29 cellular contexts compared by ENCODE assay signal in genomic region chr2:67996772-67997527, GRCh38.
DNase-seq lines count a peak whose midpoint lies in the region; ATAC-seq, FAIRE-seq and TF ChIP-seq lines count a peak whose summit lies in the region.
"Had no signal": no experiment of that assay in that cellular context is flagged by ENCODE, and none has a peak within 500 bp of the region (broad histone marks: within the 10 kb centered on the region; RNA-seq: fewer than 3 reads in every experiment).

No MANE protein-coding gene starts in this region.

- H3K4me2 ChIP-seq in osteoblast (ENCODE audit: insufficient read depth, low read length), result peak overlapping the region; percentile 58

- FAIRE-seq in D721Med (lab: Jason Lieb, UNC), result no peak
- FAIRE-seq: HTR-8/SVneo had no signal

- TF ChIP-seq CTCF in RWPE2 (IDR thresholded peaks at IDR 0.05; ENCODE audit: poor library complexity, severe bottlenecking), result no peak
- TF ChIP-seq CTCF in osteoblast (IDR thresholded peaks at IDR 0.05; ENCODE audit: extremely low read depth, low read depth, low read length), result no peak
- no peak for TF ChIP-seq CTCF in D721Med (IDR thresholded peaks at IDR 0.05; ENCODE audit: insufficient read depth, missing control alignments)

- peak overlapping the region; percentile 56 for H2AFZ ChIP-seq in osteoblast (ENCODE audit: low read length)

- H3K9me3 ChIP-seq in RWPE2 (ENCODE audit: severe bottlenecking), result no peaks in the 10 kb centered on the region
- no peaks in the 10 kb centered on the region for H3K9me3 ChIP-seq in osteoblast (ENCODE audit: low read depth, low read length)
- no peaks in the 10 kb centered on the region for H3K9me3 ChIP-seq in SJCRH30 (replicated peaks)
- H3K9me3 ChIP-seq: adrenal gland, right lobe of liver, thoracic aorta had no signal

- H3K4me1 ChIP-seq in RWPE2 (ENCODE audit: insufficient read depth, poor library complexity, severe bottlenecking) (peaks cover 22% of the 10 kb centered on the region), osteoblast (ENCODE audit: insufficient read depth, low read length) (peaks cover 27% of the 10 kb centered on the region), SJCRH30 (no peaks in the 10 kb centered on the region)
- H3K4me1 ChIP-seq: adrenal gland, Caco-2, right lobe of liver had no signal

- ATAC-seq in RWPE2 (ENCODE audit: low read depth), result peak; percentile 67
- ATAC-seq: activated CD4-positive, alpha-beta T cell treated with anti-CD3 and anti-CD28 coated beads for 36 hours; activated CD8-positive, alpha-beta T cell treated with anti-CD3 and anti-CD28 coated beads for 36 hours; left ventricle myocardium superior; right lobe of liver; stimulated activated naive CD8-positive, alpha-beta T cell treated with anti-CD3 and anti-CD28 coated beads, Interleukin-15, amount 100 ng/mL, for 72 hours had no signal

- no peaks in the 10 kb centered on the region for H3K36me3 ChIP-seq in RWPE2 (ENCODE audit: low read depth)
- H3K36me3 ChIP-seq in osteoblast (ENCODE audit: insufficient read depth, low read length), result no peaks in the 10 kb centered on the region
- no peaks in the 10 kb centered on the region for H3K36me3 ChIP-seq in SJCRH30
- H3K36me3 ChIP-seq: adrenal gland, right lobe of liver, thoracic aorta had no signal

- DNase-seq in DMS 273 (lab: John Stamatoyannopoulos, UW; ENCODE audit: unreplicated experiment) (peak; percentile 4), DMS 273 treated with DMSO at 0.1 percent for 48 hours (lab: John Stamatoyannopoulos, UW) (no peak), RWPE2 (ENCODE audit: low spot score) (no peak), dermis blood vessel endothelial cell (peak; percentile 27), osteoblast (ENCODE audit: insufficient read length, low spot score, missing footprints) (no peak), H4 (ENCODE audit: low spot score) (no peak), D721Med (ENCODE audit: insufficient read length, low spot score) (no peak), SJCRH30 (no peak)
- DNase-seq: activated CD4-positive, alpha-beta T cell treated with anti-CD3 and anti-CD28 coated beads for 36 hours; activated CD8-positive, alpha-beta memory T cell treated with anti-CD3 and anti-CD28 coated beads, Interleukin-2, amount 50 U/mL, for 48 hours; activated CD8-positive, alpha-beta T cell treated with anti-CD3 and anti-CD28 coated beads for 36 hours; activated naive CD4-positive, alpha-beta T cell treated with anti-CD3 and anti-CD28 coated beads for 36 hours; adrenal gland; Caco-2; DMS79 treated with DMSO at 0.1 percent for 48 hours; glutamatergic neuron; islet precursor cell; KG1; left ventricle myocardium superior; NCI-H446; NCI-H774; right lobe of liver; stimulated activated CD4-positive, alpha-beta T cell treated with anti-CD3 and anti-CD28 coated beads, Interleukin-12 subunit alpha, Interleukin-12 subunit beta, amount 100 ng/mL, for 4 hours; stimulated activated CD4-positive, alpha-beta T cell treated with anti-CD3 and anti-CD28 coated beads, Interleukin-2, amount 100 ng/mL, for 48 hours; stimulated activated naive CD8-positive, alpha-beta T cell treated with anti-CD3 and anti-CD28 coated beads, Interleukin-15, amount 100 ng/mL, for 72 hours had no signal

- no peaks in the 10 kb centered on the region for H4K20me1 ChIP-seq in osteoblast (ENCODE audit: insufficient read depth, low read length)

- H3K27ac ChIP-seq in RWPE2 (ENCODE audit: poor library complexity, severe bottlenecking) (peak overlapping the region; percentile 94), osteoblast (ENCODE audit: low read depth, low read length) (peak overlapping the region; percentile 74), SJCRH30 (no peak overlapping the region)
- H3K27ac ChIP-seq: 22Rv1, adrenal gland, C4-2B, right lobe of liver, thoracic aorta had no signal

- H3K4me3 ChIP-seq in RWPE2 (ENCODE audit: severe bottlenecking), result no peak overlapping the region
- peak overlapping the region; percentile 11 for H3K4me3 ChIP-seq in osteoblast (ENCODE audit: insufficient read depth, low read length)
- H3K4me3 ChIP-seq in SJCRH30, result no peak overlapping the region
- H3K4me3 ChIP-seq: adrenal gland, right lobe of liver, thoracic aorta had no signal

- H3K79me2 ChIP-seq in osteoblast (ENCODE audit: insufficient read depth, low read length), result no peaks in the 10 kb centered on the region

- H3K27me3 ChIP-seq in RWPE2 (ENCODE audit: insufficient read depth, poor library complexity, severe bottlenecking) (no peaks in the 10 kb centered on the region), osteoblast (ENCODE audit: insufficient read depth, low read length) (no peaks in the 10 kb centered on the region), SJCRH30 (no peaks in the 10 kb centered on the region)
- H3K27me3 ChIP-seq: adrenal gland, right lobe of liver had no signal

Comparison
In these comparisons a context has a peak if more than half of its experiments do, and no peak if none do; other contexts are left out.
1. DNase-seq: peak in DMS 273 (single experiment) and dermis blood vessel endothelial cell (single experiment); none in DMS 273 treated with DMSO at 0.1 percent for 48 hours (single experiment), RWPE2 (single experiment), osteoblast (single experiment), H4 (single experiment), D721Med (single experiment) and SJCRH30 (0 of 2).